ENCODE assay signal across 28 cellular contexts in genomic region chr1:230253150-230253549, GRCh38.
"Had no signal": no experiment of that assay in that cellular context is flagged by ENCODE, and none has a peak within 500 bp of the region (broad histone marks: within the 10 kb centered on the region; RNA-seq: fewer than 3 reads in every experiment).

No MANE protein-coding gene starts in this region.

- DNase-seq: activated B cell treated with CpG ODN at 0.5 μM for 24 hours; activated CD4-positive, alpha-beta memory T cell treated with anti-CD3 and anti-CD28 coated beads for 36 hours; activated CD4-positive, alpha-beta T cell treated with anti-CD3 and anti-CD28 coated beads for 36 hours; activated CD4-positive, alpha-beta T cell treated with anti-CD3 and anti-CD28 coated beads, Interleukin-2, amount 10 ng/mL, durations not matched to agents 24 days and 14 days; activated CD4-positive, CD25-positive, alpha-beta regulatory T cell treated with anti-CD3 and anti-CD28 coated beads, Interleukin-2, amount 50 U/mL, for 72 hours; activated CD8-positive, alpha-beta memory T cell treated with anti-CD3 and anti-CD28 coated beads, Interleukin-2, amount 50 U/mL, for 48 hours; activated gamma-delta T cell; activated naive CD4-positive, alpha-beta T cell; activated naive CD4-positive, alpha-beta T cell treated with anti-CD3 and anti-CD28 coated beads, Interleukin-2, amount 10 ng/mL, durations not matched to agents 7 days and 5 days; activated naive CD8-positive, alpha-beta T cell treated with anti-CD3 and anti-CD28 coated beads, Interleukin-2, amount 10 ng/mL, durations not matched to agents 7 days and 5 days; activated T-cell treated with anti-CD3 and anti-CD28 coated beads for 4 hours; activated T-cell treated with anti-CD3 and anti-CD28 coated beads, Interleukin-2, amount 50 U/mL, for 24 hours; activated T-cell treated with anti-CD3 and anti-CD28 coated beads, Interleukin-2, amount 50 U/mL, for 72 hours; central memory CD4-positive, alpha-beta T cell; cerebellar nuclear complex; colonic mucosa; effector CD8-positive, alpha-beta T cell; foreskin keratinocyte; SW 1271; T-cell; T1000; WERI-Rb-1 had no signal

- H3K36me3 ChIP-seq: breast epithelium had no signal

- H3K4me1 ChIP-seq: breast epithelium, colonic mucosa, foreskin keratinocyte had no signal

- H3K27me3 ChIP-seq: ascending aorta, breast epithelium, cardiac muscle cell, colonic mucosa, esophagus muscularis mucosa, foreskin keratinocyte, gastroesophageal sphincter had no signal

- H3K9me3 ChIP-seq: ascending aorta, breast epithelium, colonic mucosa, esophagus muscularis mucosa, gastroesophageal sphincter had no signal

- H3K27ac ChIP-seq: breast epithelium, cardiac muscle cell, colonic mucosa, esophagus muscularis mucosa, foreskin keratinocyte, gastroesophageal sphincter, WERI-Rb-1 had no signal

- H3K4me3 ChIP-seq: ascending aorta, breast epithelium, cardiac muscle cell, colonic mucosa, esophagus muscularis mucosa, gastroesophageal sphincter had no signal

- ATAC-seq: activated CD4-positive, alpha-beta T cell treated with anti-CD3 and anti-CD28 coated beads for 36 hours; activated naive CD4-positive, alpha-beta T cell treated with anti-CD3 and anti-CD28 coated beads, Interleukin-2, amount 50 U/mL, for 72 hours; activated T-cell treated with anti-CD3 and anti-CD28 coated beads, Interleukin-2, amount 50 U/mL, for 72 hours; foreskin keratinocyte; gastroesophageal sphincter; T-cell had no signal
